Comparison of ENCODE assay signal across 16 cellular contexts in the genomic region with DNA sequence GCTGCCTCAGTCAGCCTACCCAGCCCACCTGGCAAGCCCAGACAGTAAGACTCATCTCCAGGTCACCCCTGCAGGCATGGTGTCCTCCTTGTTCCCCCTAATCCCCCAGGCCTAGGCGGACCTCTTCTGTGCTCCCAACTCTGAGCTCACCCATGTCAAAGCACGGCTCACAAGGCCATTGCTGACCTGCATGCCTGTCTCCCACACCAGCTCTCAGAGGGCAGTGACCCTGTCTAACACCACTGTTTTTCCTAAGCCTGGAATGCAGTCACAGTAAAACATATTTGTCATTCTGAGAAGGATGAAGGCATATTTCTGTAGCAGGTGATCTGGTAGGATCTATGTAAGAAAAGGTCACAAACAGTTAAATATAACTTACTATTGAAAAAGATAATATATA.
DNase-seq lines count a peak whose midpoint lies in the region; ATAC-seq and TF ChIP-seq lines count a peak whose summit lies in the region.
"Had no signal": no experiment of that assay in that cellular context is flagged by ENCODE, and none has a peak within 500 bp of the region (broad histone marks: within the 10 kb centered on the region; RNA-seq: fewer than 3 reads in every experiment).

No MANE protein-coding gene starts in this region.

- no peaks in the 10 kb centered on the region for H3K79me1 ChIP-seq in H9 (ENCODE audit: insufficient read depth, low read depth, low read length, poor library complexity, severe bottlenecking)
- H3K79me1 ChIP-seq in mesenchymal stem cell (replicated peaks; ENCODE audit: low read length, poor library complexity, severe bottlenecking): peaks cover 44% of the 10 kb centered on the region

- POLR2A ChIA-PET in PC-9 (lab: Charles Lee; ENCODE audit: unreplicated experiment): no interaction called here

- H3K27ac Mint-ChIP-seq in H9: peak overlapping the region in 2 of 3 experiments; percentile 39 to 53; a peak in 2 of 7 replicates
- H3K27ac Mint-ChIP-seq: activated CD4-positive, alpha-beta T cell treated with anti-CD3 and anti-CD28 coated beads, Interleukin-2, amount 10 ng/mL, durations not matched to agents 24 days and 14 days; activated T-helper 17 cell treated with anti-CD3 and anti-CD28 coated beads, Interleukin-2, amount 50 U/mL, for 72 hours; CD4-positive, CD25-positive, alpha-beta regulatory T cell had no signal

- H3K23me2 ChIP-seq in H9 (ENCODE audit: insufficient read length, low read depth, low read length, poor library complexity, severe bottlenecking): no peaks in the 10 kb centered on the region

- peaks cover 30 to 44% of the 10 kb centered on the region in 2 experiments for H3K4me1 Mint-ChIP-seq in H9
- H3K4me1 Mint-ChIP-seq: activated CD4-positive, alpha-beta T cell treated with anti-CD3 and anti-CD28 coated beads, Interleukin-2, amount 10 ng/mL, durations not matched to agents 24 days and 14 days; activated T-helper 17 cell treated with anti-CD3 and anti-CD28 coated beads, Interleukin-2, amount 50 U/mL, for 72 hours; CD4-positive, CD25-positive, alpha-beta regulatory T cell had no signal

- H3K36me3 ChIP-seq in mesenchymal stem cell (ENCODE audit: control insufficient read depth in 1 of 2, insufficient read depth in 2 of 2, low read depth in 1 of 2, low read length in 2 of 2) (peaks cover 25 to 65% of the 10 kb centered on the region in 2 experiments), stomach (peaks cover 0 to 31% (median 18%) of the 10 kb centered on the region in 4 donors), PC-9 (ENCODE audit: low read depth) (no peaks in the 10 kb centered on the region)
- H3K36me3 ChIP-seq: neutrophil had no signal

- no peak overlapping the region for H3K4me3 ChIP-seq in mesenchymal stem cell (ENCODE audit: insufficient read depth in 1 of 2, low read depth in 1 of 2, low read length in 2 of 2)
- peak overlapping the region in 3 of 4 donors; percentile 10 to 51 (median 51) for H3K4me3 ChIP-seq in stomach
- no peak overlapping the region for H3K4me3 ChIP-seq in PC-9

- intact Hi-C loops in stomach (cut with DNase I; ENCODE audit: low total_unique reads): loop anchor here (5.0 kb wide), 1 partner anchor 43 kb away; no protein-coding TSS in a partner anchor
- intact Hi-C loops in posterior vena cava (cut with DNase I): loop anchor here in 1 of 2 donors (5.0 kb wide), 1 partner anchor 43 kb away; no protein-coding TSS in a partner anchor
- intact Hi-C loops in PC-9 (cut with micrococcal nuclease; ENCODE audit: unreplicated experiment): no loop called here

- H2BK120ac ChIP-seq in H9 (ENCODE audit: low read depth, low read length, poor library complexity, severe bottlenecking) (no peak overlapping the region), mesenchymal stem cell (ENCODE audit: low read depth, low read length) (peak overlapping the region; percentile 94)

- no peak overlapping the region for H3K4me2 ChIP-seq in H9 (ENCODE audit: insufficient read depth, insufficient read length, low read length)
- H3K4me2 ChIP-seq in mesenchymal stem cell (ENCODE audit: low read length, poor library complexity, severe bottlenecking): no peak overlapping the region
- no peak overlapping the region for H3K4me2 ChIP-seq in PC-9

- H3K9me3 ChIP-seq in H9 (ENCODE audit: control insufficient read depth, low read depth, low read length) (no peaks in the 10 kb centered on the region), mesenchymal stem cell (ENCODE audit: control insufficient read depth, low read length) (no peaks in the 10 kb centered on the region), stomach (no peaks in the 10 kb centered on the region), PC-9 (ENCODE audit: insufficient read depth, low read depth) (no peaks in the 10 kb centered on the region)
- H3K9me3 ChIP-seq: neutrophil had no signal

- H3K23ac ChIP-seq in H9 (ENCODE audit: insufficient read length, low read depth, low read length): no peak overlapping the region
- no peak overlapping the region for H3K23ac ChIP-seq in mesenchymal stem cell (ENCODE audit: low read length in 2 of 2)

- H3K27ac ChIP-seq in H9 (ENCODE audit: insufficient read length, low read depth, low read length): no peak overlapping the region
- peak overlapping the region; percentile 88 for H3K27ac ChIP-seq in mesenchymal stem cell (ENCODE audit: low read length, poor library complexity, severe bottlenecking)
- peak overlapping the region; percentile 27 to 91 (median 81) for H3K27ac ChIP-seq in stomach
- no peak overlapping the region for H3K27ac ChIP-seq in PC-9
- H3K27ac ChIP-seq: neutrophil had no signal

- H3K27me3 ChIP-seq in H9 (ENCODE audit: insufficient read depth, low read length) (no peaks in the 10 kb centered on the region), mesenchymal stem cell (ENCODE audit: control insufficient read depth in 1 of 2, insufficient read depth in 1 of 2, low read length in 2 of 2) (no peaks in the 10 kb centered on the region), stomach (no peaks in the 10 kb centered on the region), PC-9 (ENCODE audit: insufficient read depth, low read depth) (no peaks in the 10 kb centered on the region)
- H3K27me3 ChIP-seq: neutrophil had no signal

- H3K27me3 Mint-ChIP-seq in H9 (ENCODE audit: low read depth): no peaks in the 10 kb centered on the region; the same call in 1 of the 2 replicates
- H3K27me3 Mint-ChIP-seq: activated CD4-positive, alpha-beta T cell treated with anti-CD3 and anti-CD28 coated beads, Interleukin-2, amount 10 ng/mL, durations not matched to agents 24 days and 14 days had no signal

- H3K79me2 ChIP-seq in H9 (ENCODE audit: insufficient read depth, low read length) (no peaks in the 10 kb centered on the region), PC-9 (ENCODE audit: low read depth) (no peaks in the 10 kb centered on the region)

- TF ChIP-seq CTCF in H9 (conservative IDR thresholded peaks at IDR 0.05): no peak
- no peak for TF ChIP-seq CTCF in stomach (IDR thresholded peaks at IDR 0.05)
- no peak for TF ChIP-seq CTCF in PC-9 (conservative IDR thresholded peaks at IDR 0.05)

- no peak for TF ChIP-seq POLR2A in stomach (IDR thresholded peaks at IDR 0.05)

- H3K36me3 Mint-ChIP-seq in H9 (ENCODE audit: insufficient read depth in 1 of 3, low read depth in 3 of 3): no peaks in the 10 kb centered on the region; a peak in 2 of 7 replicates
- H3K36me3 Mint-ChIP-seq: CD4-positive, CD25-positive, alpha-beta regulatory T cell had no signal

- H2BK12ac ChIP-seq in H9 (ENCODE audit: insufficient read length, low read depth, low read length) (no peak overlapping the region), mesenchymal stem cell (ENCODE audit: low read length in 2 of 2) (peak overlapping the region; percentile 46 to 95)

- H4K91ac ChIP-seq in H9 (ENCODE audit: insufficient read length, low read depth, low read length) (no peak overlapping the region), mesenchymal stem cell (ENCODE audit: low read length) (peak overlapping the region; percentile 72)

- BruUV-seq in PC-9 (replicated peaks; lab: Mats Ljungman, UMichigan): no TSS peak

- H2BK5ac ChIP-seq in H9 (ENCODE audit: insufficient read length, low read length) (no peak overlapping the region), mesenchymal stem cell (ENCODE audit: low read depth, low read length, poor library complexity, severe bottlenecking) (peak overlapping the region; percentile 93)

- H2AFZ ChIP-seq in H9 (ENCODE audit: low read length): no peak overlapping the region
- no peak overlapping the region for H2AFZ ChIP-seq in mesenchymal stem cell (ENCODE audit: low read depth, low read length)
- no peak overlapping the region for H2AFZ ChIP-seq in PC-9

- no peak overlapping the region; a peak in 1 of 5 replicates for H3K4me3 Mint-ChIP-seq in H9
- H3K4me3 Mint-ChIP-seq: activated CD4-positive, alpha-beta T cell treated with anti-CD3 and anti-CD28 coated beads, Interleukin-2, amount 10 ng/mL, durations not matched to agents 24 days and 14 days; activated T-helper 17 cell treated with anti-CD3 and anti-CD28 coated beads, Interleukin-2, amount 50 U/mL, for 72 hours; CD4-positive, CD25-positive, alpha-beta regulatory T cell had no signal

- no peaks in the 10 kb centered on the region for H3K9me2 ChIP-seq in PC-9 (ENCODE audit: insufficient read depth)

- H3F3A ChIP-seq in PC-9 (ENCODE audit: insufficient read depth, low read depth): no peaks in the 10 kb centered on the region

- H3K18ac ChIP-seq in H9 (ENCODE audit: insufficient read length, low read depth, low read length) (no peak overlapping the region), mesenchymal stem cell (ENCODE audit: low read depth in 1 of 2, low read length in 2 of 2) (peak overlapping the region; percentile 60 to 93)

- H3K9me3 Mint-ChIP-seq in H9: no peaks in the 10 kb centered on the region
- H3K9me3 Mint-ChIP-seq: activated CD4-positive, alpha-beta T cell treated with anti-CD3 and anti-CD28 coated beads, Interleukin-2, amount 10 ng/mL, durations not matched to agents 24 days and 14 days; activated T-helper 17 cell treated with anti-CD3 and anti-CD28 coated beads, Interleukin-2, amount 50 U/mL, for 72 hours; CD4-positive, CD25-positive, alpha-beta regulatory T cell had no signal

- H3K14ac ChIP-seq in H9 (ENCODE audit: insufficient read depth, low read length): peak overlapping the region; percentile 3; the same call in 1 of the 2 replicates
- no peak overlapping the region for H3K14ac ChIP-seq in mesenchymal stem cell (ENCODE audit: low read length in 2 of 2)

- H2BK15ac ChIP-seq in H9 (ENCODE audit: low read depth, low read length): no peak overlapping the region
- no peak overlapping the region for H2BK15ac ChIP-seq in mesenchymal stem cell (ENCODE audit: low read depth, poor library complexity, severe bottlenecking)

- no peak overlapping the region for H3K9ac ChIP-seq in H9 (ENCODE audit: extremely low read depth, insufficient read length, low read length)
- H3K9ac ChIP-seq in mesenchymal stem cell (ENCODE audit: low read length): peak overlapping the region; percentile 40

- H3K56ac ChIP-seq in H9 (ENCODE audit: insufficient read length, low read depth, low read length): no peak overlapping the region

- CTCF ChIA-PET in PC-9 (lab: Charles Lee): no interaction called here

- WGBS in H9 (ENCODE audit: extremely low coverage, insufficient read length, low lambda C conversion rate): no CpG with 5 or more reads among the region's 2 CpGs
- 13% methylated on average over 2 of the region's 2 CpGs for WGBS in mesenchymal stem cell
- 54 to 77% (median 71%) methylated on average over 2 of the region's 2 CpGs for WGBS in stomach, 5 donors

- H4K20me1 ChIP-seq in H9 (ENCODE audit: control insufficient read depth, insufficient read depth, insufficient read length) (no peaks in the 10 kb centered on the region), PC-9 (ENCODE audit: insufficient read depth) (no peaks in the 10 kb centered on the region)

- no peak overlapping the region for H2BK20ac ChIP-seq in H9 (ENCODE audit: low read depth, low read length, poor library complexity, severe bottlenecking)

- H3K4ac ChIP-seq in H9 (ENCODE audit: low read depth, low read length) (no peak overlapping the region), mesenchymal stem cell (ENCODE audit: low read depth in 1 of 2, low read length in 2 of 2) (peak overlapping the region; percentile 19 to 62)

- H4K8ac ChIP-seq in H9 (replicated peaks; ENCODE audit: insufficient read length, low read depth, low read length) (no peak overlapping the region), mesenchymal stem cell (ENCODE audit: low read length) (peak overlapping the region; percentile 49)

- H2AK5ac ChIP-seq in H9 (ENCODE audit: insufficient read length, low read length) (no peak overlapping the region), mesenchymal stem cell (ENCODE audit: low read length, severe bottlenecking) (peak overlapping the region; percentile 55)

- ATAC-seq in HG03442 (IDR thresholded peaks at IDR 0.05; ENCODE audit: unreplicated experiment): no peak
- ATAC-seq in activated CD4-positive, CD25-positive, alpha-beta regulatory T cell treated with anti-CD3 and anti-CD28 coated beads, Interleukin-2, amount 50 U/mL, for 24 hours: no peak
- ATAC-seq: activated T-helper 17 cell treated with anti-CD3 and anti-CD28 coated beads, Interleukin-2, amount 50 U/mL, for 72 hours had no signal

- no peak overlapping the region for H4K5ac ChIP-seq in H9 (ENCODE audit: insufficient read length, low read depth, low read length)

- H3K4me1 ChIP-seq in H9 (ENCODE audit: insufficient read depth, low read length) (peaks cover 4% of the 10 kb centered on the region; the same call in 1 of the 2 replicates), mesenchymal stem cell (ENCODE audit: control insufficient read depth, insufficient read depth, low read depth, low read length) (peaks cover 43% of the 10 kb centered on the region), stomach (peaks cover 12 to 72% (median 51%) of the 10 kb centered on the region in 4 donors), PC-9 (replicated peaks; ENCODE audit: insufficient read depth) (no peaks in the 10 kb centered on the region)

- TF ChIP-seq EP300 in stomach (IDR thresholded peaks at IDR 0.05): no peak

- H3T11ph ChIP-seq in H9 (ENCODE audit: low read length): no peak overlapping the region

- DNase-seq in H9 (no peak), dermis blood vessel endothelial cell (peak; percentile 33), mesenchymal stem cell (peak; percentile 53), stomach (no peak), posterior vena cava (ENCODE audit: low spot score) (no peak), PC-9 (no peak)
- DNase-seq: activated CD4-positive, alpha-beta T cell treated with anti-CD3 and anti-CD28 coated beads, Interleukin-2, amount 10 ng/mL, durations not matched to agents 24 days and 14 days; CD4-positive, CD25-positive, alpha-beta regulatory T cell; GF-D8; NCI-H1092 treated with DMSO at 0.1 percent for 48 hours; stimulated activated CD4-positive, alpha-beta T cell treated with anti-CD3 and anti-CD28 coated beads, Interleukin-2, amount 100 ng/mL, for 24 hours; T-helper 1 cell had no signal

Comparison
In these comparisons a context has a peak if more than half of its experiments do, and no peak if none do; other contexts are left out.
1. DNase-seq: peak in dermis blood vessel endothelial cell (single experiment) and mesenchymal stem cell (single experiment); none in H9 (single experiment), stomach (single experiment), posterior vena cava (single experiment) and PC-9 (0 of 2).
2. H3K27ac ChIP-seq: peak in mesenchymal stem cell (single experiment) and stomach (5 of 5); none in H9 (single experiment) and PC-9 (single experiment).
3. H3K4me3 ChIP-seq: peak in stomach (3 of 4); none in mesenchymal stem cell (0 of 2) and PC-9 (single experiment).